In the genomic region with DNA sequence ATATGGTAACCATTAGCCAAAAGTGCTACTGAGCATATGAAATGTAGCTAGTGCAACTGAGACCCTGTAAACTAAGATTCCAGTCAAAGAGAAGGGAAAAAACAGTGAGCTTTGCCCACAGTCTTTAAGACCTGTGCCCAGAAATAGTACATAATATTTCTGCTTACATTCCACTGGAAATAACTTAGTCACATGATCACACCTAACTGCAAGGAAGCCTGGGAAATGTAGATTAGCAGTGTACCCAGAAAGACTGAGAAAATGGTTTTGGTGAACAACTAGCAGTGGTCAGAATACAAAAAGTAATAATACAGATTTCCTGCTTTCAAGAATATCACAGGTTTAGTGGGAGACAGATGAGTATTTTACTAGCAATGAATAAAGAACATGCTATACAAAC, we compare ENCODE assay signal across 16 cellular contexts.
"Had no signal": no experiment of that assay in that cellular context is flagged by ENCODE, and none has a peak within 500 bp of the region (broad histone marks: within the 10 kb centered on the region; RNA-seq: fewer than 3 reads in every experiment).

No MANE protein-coding gene starts in this region.

- H3K27ac ChIP-seq: esophagus squamous epithelium, left ventricle myocardium inferior, prostate gland, uterus had no signal

- H3K27ac Mint-ChIP-seq: activated naive CD4-positive, alpha-beta T cell treated with anti-CD3 and anti-CD28 coated beads, Interleukin-2, amount 10 ng/mL, durations not matched to agents 7 days and 5 days had no signal

- H3K27me3 Mint-ChIP-seq: activated naive CD4-positive, alpha-beta T cell treated with anti-CD3 and anti-CD28 coated beads, Interleukin-2, amount 10 ng/mL, durations not matched to agents 7 days and 5 days had no signal

- H3K4me3 Mint-ChIP-seq: activated naive CD4-positive, alpha-beta T cell treated with anti-CD3 and anti-CD28 coated beads, Interleukin-2, amount 10 ng/mL, durations not matched to agents 7 days and 5 days; nephron progenitor cell had no signal

- DNase-seq: activated naive CD4-positive, alpha-beta T cell treated with anti-CD3 and anti-CD28 coated beads, Interleukin-2, amount 10 ng/mL, durations not matched to agents 7 days and 5 days; effector CD8-positive, alpha-beta T cell; esophagus squamous epithelium; foreskin fibroblast; hippocampal formation; left ventricle myocardium inferior; mesendoderm; nephron progenitor cell; sigmoid colon; stimulated activated CD4-positive, alpha-beta T cell treated with anti-CD3 and anti-CD28 coated beads, Interleukin-12 subunit alpha, Interleukin-12 subunit beta, amount 100 ng/mL, for 4 hours; stimulated activated naive CD4-positive, alpha-beta T cell; T-helper 9 cell; tibial artery; uterus had no signal

- ATAC-seq: activated CD4-positive, CD25-positive, alpha-beta regulatory T cell treated with anti-CD3 and anti-CD28 coated beads, Interleukin-2, amount 50 U/mL, for 24 hours had no signal

- H3K9me3 ChIP-seq: esophagus squamous epithelium, prostate gland, sigmoid colon, tibial artery, uterus had no signal

- H3K27me3 ChIP-seq: esophagus squamous epithelium, sigmoid colon, tibial artery, uterus had no signal
